8 cellular contexts compared by ENCODE assay signal in genomic region chr2:162343824-162344616, GRCh38. TPM values are rescaled to one million over a fixed set of nuclear protein-coding genes. Genes with fewer than 3 reads are reported as not detected.
DNase-seq lines count a peak whose midpoint lies in the region; ATAC-seq and TF ChIP-seq lines count a peak whose summit lies in the region.

GCA (plus strand) TSS chr2:162344132; CDS start chr2:162344249, 117 bp downstream.

- peaks cover 10% of the 10 kb centered on the region for H3K27me3 Mint-ChIP-seq in activated T-helper 2 cell treated with anti-CD3 and anti-CD28 coated beads, Interferon-gamma antibody, Interleukin-2, Interleukin-4, amounts not matched to agents 10 μg/mL and 5 μg/mL and 100 μg/mL, durations not matched to agents 14 hours and 24 hours and 36 hours (ENCODE audit: low read depth)
- no peaks in the 10 kb centered on the region for H3K27me3 Mint-ChIP-seq in naive B cell

- H3K27me3 ChIP-seq in KMS-11 (ENCODE audit: insufficient read depth, low read depth) (no peaks in the 10 kb centered on the region), RWPE2 (ENCODE audit: insufficient read depth, poor library complexity, severe bottlenecking) (no peaks in the 10 kb centered on the region), fibroblast of lung (ENCODE audit: control insufficient read depth, insufficient read depth, low read length) (no peaks in the 10 kb centered on the region)

- H3K27ac Mint-ChIP-seq in activated T-helper 2 cell treated with anti-CD3 and anti-CD28 coated beads, Interferon-gamma antibody, Interleukin-2, Interleukin-4, amounts not matched to agents 10 μg/mL and 5 μg/mL and 100 μg/mL, durations not matched to agents 14 hours and 24 hours and 36 hours, result peak within 1 kb of the TSS; percentile 54
- H3K27ac Mint-ChIP-seq in naive B cell, result peak within 1 kb of the TSS; percentile 80 to 94 (median 87)
- H3K27ac Mint-ChIP-seq in stimulated activated effector memory CD8-positive, alpha-beta T cell treated with anti-CD3 and anti-CD28 coated beads, Interleukin-12 subunit alpha, Interleukin-12 subunit beta, amount 100 ng/mL, for 72 hours, result peak within 1 kb of the TSS; percentile 83

- intact Hi-C loops in activated T-helper 2 cell treated with anti-CD3 and anti-CD28 coated beads, Interferon-gamma antibody, Interleukin-2, Interleukin-4, amounts not matched to agents 10 μg/mL and 5 μg/mL and 100 μg/mL, durations not matched to agents 14 hours and 24 hours and 36 hours (cut with micrococcal nuclease), result loop anchor here (2.0 kb wide), 1 partner anchor 25 kb away; the partner anchor contains the start of gene IFIH1

- TF ChIP-seq CTCF in KMS-11 (conservative IDR thresholded peaks at IDR 0.05; ENCODE audit: low read depth, low read length) (no peak), RWPE2 (IDR thresholded peaks at IDR 0.05; ENCODE audit: poor library complexity, severe bottlenecking) (no peak), fibroblast of lung (conservative IDR thresholded peaks at IDR 0.05 in 1 of 2, IDR thresholded peaks at IDR 0.05 in 1 of 2; ENCODE audit: low read depth in 1 of 2, low read length in 2 of 2) (no peak)

- H3K4me1 ChIP-seq in KMS-11 (ENCODE audit: low read depth, poor library complexity, severe bottlenecking) (peaks cover 4% of the 10 kb centered on the region), RWPE2 (ENCODE audit: insufficient read depth, poor library complexity, severe bottlenecking) (no peaks in the 10 kb centered on the region), fibroblast of lung (ENCODE audit: control insufficient read depth, extremely low read depth, insufficient read depth, low read length) (no peaks in the 10 kb centered on the region)

- no peaks in the 10 kb centered on the region for H3K9me3 Mint-ChIP-seq in activated T-helper 2 cell treated with anti-CD3 and anti-CD28 coated beads, Interferon-gamma antibody, Interleukin-2, Interleukin-4, amounts not matched to agents 10 μg/mL and 5 μg/mL and 100 μg/mL, durations not matched to agents 14 hours and 24 hours and 36 hours
- H3K9me3 Mint-ChIP-seq in naive B cell, result no peaks in the 10 kb centered on the region
- no peaks in the 10 kb centered on the region for H3K9me3 Mint-ChIP-seq in stimulated activated effector memory CD8-positive, alpha-beta T cell treated with anti-CD3 and anti-CD28 coated beads, Interleukin-12 subunit alpha, Interleukin-12 subunit beta, amount 100 ng/mL, for 72 hours

- H3K9me3 ChIP-seq in RWPE2 (ENCODE audit: severe bottlenecking) (no peaks in the 10 kb centered on the region), fibroblast of lung (ENCODE audit: control insufficient read depth, insufficient read depth, low read depth, low read length) (no peaks in the 10 kb centered on the region)

- H3K4me2 ChIP-seq in KMS-11 (peak within 1 kb of the TSS; percentile 82), fibroblast of lung (ENCODE audit: extremely low read depth, insufficient read depth, low read length) (peak within 1 kb of the TSS; percentile 64)

- peak within 1 kb of the TSS; percentile 89 for H3K4me3 Mint-ChIP-seq in activated T-helper 2 cell treated with anti-CD3 and anti-CD28 coated beads, Interferon-gamma antibody, Interleukin-2, Interleukin-4, amounts not matched to agents 10 μg/mL and 5 μg/mL and 100 μg/mL, durations not matched to agents 14 hours and 24 hours and 36 hours (ENCODE audit: low read depth)
- peak within 1 kb of the TSS; percentile 90 to 99 (median 96) for H3K4me3 Mint-ChIP-seq in naive B cell
- H3K4me3 Mint-ChIP-seq in stimulated activated effector memory CD8-positive, alpha-beta T cell treated with anti-CD3 and anti-CD28 coated beads, Interleukin-12 subunit alpha, Interleukin-12 subunit beta, amount 100 ng/mL, for 72 hours, result peak within 1 kb of the TSS; percentile 82

- H3K4me1 Mint-ChIP-seq in activated T-helper 2 cell treated with anti-CD3 and anti-CD28 coated beads, Interferon-gamma antibody, Interleukin-2, Interleukin-4, amounts not matched to agents 10 μg/mL and 5 μg/mL and 100 μg/mL, durations not matched to agents 14 hours and 24 hours and 36 hours (ENCODE audit: low read depth), result peaks cover 18% of the 10 kb centered on the region
- H3K4me1 Mint-ChIP-seq in naive B cell, result peaks cover 5 to 24% (median 14%) of the 10 kb centered on the region in 3 donors
- peaks cover 5% of the 10 kb centered on the region for H3K4me1 Mint-ChIP-seq in stimulated activated effector memory CD8-positive, alpha-beta T cell treated with anti-CD3 and anti-CD28 coated beads, Interleukin-12 subunit alpha, Interleukin-12 subunit beta, amount 100 ng/mL, for 72 hours

- H3K79me2 ChIP-seq in KMS-11 (ENCODE audit: insufficient read depth, low read depth) (no peaks in the 10 kb centered on the region), fibroblast of lung (ENCODE audit: control insufficient read depth, insufficient read depth, low read length) (no peaks in the 10 kb centered on the region)

- H3K27ac ChIP-seq in KMS-11, result no peak within 1 kb of the TSS; the same call in 1 of the 2 replicates
- peak within 1 kb of the TSS; percentile 19 for H3K27ac ChIP-seq in RWPE2 (ENCODE audit: poor library complexity, severe bottlenecking)
- H3K27ac ChIP-seq in fibroblast of lung (ENCODE audit: insufficient read depth, low read length), result peak within 1 kb of the TSS; percentile 39

- ATAC-seq in GM21737 (IDR thresholded peaks at IDR 0.05; ENCODE audit: unreplicated experiment), result peak; percentile 99
- peak; percentile 99 for ATAC-seq in RWPE2 (ENCODE audit: low read depth)
- ATAC-seq in naive B cell (ENCODE audit: low read depth in 2 of 2), result peak; percentile 92 to 94
- peak; percentile 99 for ATAC-seq in stimulated activated effector memory CD8-positive, alpha-beta T cell treated with anti-CD3 and anti-CD28 coated beads, Interleukin-12 subunit alpha, Interleukin-12 subunit beta, amount 100 ng/mL, for 72 hours

- H3K36me3 ChIP-seq in KMS-11 (ENCODE audit: insufficient read depth) (no peaks in the 10 kb centered on the region), RWPE2 (ENCODE audit: low read depth) (peaks cover 8% of the 10 kb centered on the region; the same call in 1 of the 2 replicates), fibroblast of lung (ENCODE audit: control insufficient read depth, insufficient read depth, low read length) (no peaks in the 10 kb centered on the region)

- H3K4me3 ChIP-seq in KMS-11 (IDR thresholded peaks at IDR 0.05; ENCODE audit: insufficient read depth, low read depth, low read length), result peak within 1 kb of the TSS; percentile 71
- H3K4me3 ChIP-seq in RWPE2 (ENCODE audit: severe bottlenecking), result peak within 1 kb of the TSS; percentile 56
- H3K4me3 ChIP-seq in fibroblast of lung (replicated peaks in 1 of 4; ENCODE audit: control extremely low read depth in 1 of 4, insufficient read depth in 1 of 4, low read depth in 3 of 4, low read length in 4 of 4), result peak within 1 kb of the TSS; percentile 76 to 88 (median 86)

- H2AFZ ChIP-seq in KMS-11 (ENCODE audit: low read depth) (peak within 1 kb of the TSS; percentile 86), fibroblast of lung (ENCODE audit: low read length) (peak within 1 kb of the TSS; percentile 99)

- peak; percentile 93 for DNase-seq in DMS79 (lab: John Stamatoyannopoulos, UW)
- DNase-seq in RWPE2 (ENCODE audit: low spot score), result peak; percentile 95
- peak; percentile 97 for DNase-seq in activated T-helper 2 cell treated with anti-CD3 and anti-CD28 coated beads, Interferon-gamma antibody, Interleukin-2, Interleukin-4, amounts not matched to agents 10 μg/mL and 5 μg/mL and 100 μg/mL, durations not matched to agents 14 hours and 24 hours and 36 hours (ENCODE audit: low spot score)
- DNase-seq in fibroblast of lung (ENCODE audit: low read depth in 2 of 2), result peak; percentile 93 to 95
- DNase-seq in naive B cell, result peak; percentile 98
- DNase-seq in stimulated activated effector memory CD8-positive, alpha-beta T cell treated with anti-CD3 and anti-CD28 coated beads, Interleukin-12 subunit alpha, Interleukin-12 subunit beta, amount 100 ng/mL, for 72 hours (ENCODE audit: low spot score in 2 of 2), result peak; percentile 89 to 98

- H3K9ac ChIP-seq in KMS-11 (peak within 1 kb of the TSS; percentile 46; the same call in 1 of the 2 replicates), fibroblast of lung (ENCODE audit: insufficient read depth, low read length) (peak within 1 kb of the TSS; percentile 72)

- no peaks in the 10 kb centered on the region for H3K36me3 Mint-ChIP-seq in activated T-helper 2 cell treated with anti-CD3 and anti-CD28 coated beads, Interferon-gamma antibody, Interleukin-2, Interleukin-4, amounts not matched to agents 10 μg/mL and 5 μg/mL and 100 μg/mL, durations not matched to agents 14 hours and 24 hours and 36 hours (ENCODE audit: low read depth)
- H3K36me3 Mint-ChIP-seq in naive B cell, result no peaks in the 10 kb centered on the region
- H3K36me3 Mint-ChIP-seq in stimulated activated effector memory CD8-positive, alpha-beta T cell treated with anti-CD3 and anti-CD28 coated beads, Interleukin-12 subunit alpha, Interleukin-12 subunit beta, amount 100 ng/mL, for 72 hours, result peaks cover 7% of the 10 kb centered on the region

- H4K20me1 ChIP-seq in KMS-11 (ENCODE audit: insufficient read depth) (no peaks in the 10 kb centered on the region), fibroblast of lung (ENCODE audit: control insufficient read depth, extremely low read depth, insufficient read depth, low read length) (no peaks in the 10 kb centered on the region)

RNA-seq across cellular contexts. Expression of gene GCA, which starts in this region (rescaled TPM):
- 11.2 and 11.7 TPM in 2 replicates for total RNA-seq in activated T-helper 2 cell treated with anti-CD3 and anti-CD28 coated beads, Interferon-gamma antibody, Interleukin-2, Interleukin-4, amounts not matched to agents 10 μg/mL and 5 μg/mL and 100 μg/mL, durations not matched to agents 14 hours and 24 hours and 36 hours
- total RNA-seq in fibroblast of lung, result 10.3 and 12.9 TPM in 2 replicates
- polyA plus RNA-seq in fibroblast of lung (5.2 and 7.6 TPM in 2 replicates), naive B cell (ENCODE audit: low read depth in 6 of 6) (100 to 1,000 TPM in 1 of 6 donors, 10 to 100 TPM in 5; 57.9 to 106 (median 85.3) TPM)
- 5.3 and 6.6 TPM in 2 replicates for polyA plus RNA-seq in fibroblast of lung (2012)
- 1.3 TPM in 1 of 2 replicates, not detected in the other for polyA minus RNA-seq in fibroblast of lung (ENCODE audit: low replicate concordance)

Comparison
In these comparisons a context has a peak if more than half of its experiments do, and no peak if none do; other contexts are left out.
1. RNA of gene GCA (polyA plus RNA-seq): 57.9 to 106 TPM in naive B cell; 5.2 to 7.6 TPM in fibroblast of lung; every median in the first group is over 4 times any median in the second.
2. Peak in every context shown above with its lines, with median percentiles within 50 percentile points of each other: DNase-seq, ATAC-seq, H3K4me3 ChIP-seq, H3K27ac Mint-ChIP-seq and H3K4me3 Mint-ChIP-seq.